1 cellular context compared by ENCODE assay signal in the genomic region with DNA sequence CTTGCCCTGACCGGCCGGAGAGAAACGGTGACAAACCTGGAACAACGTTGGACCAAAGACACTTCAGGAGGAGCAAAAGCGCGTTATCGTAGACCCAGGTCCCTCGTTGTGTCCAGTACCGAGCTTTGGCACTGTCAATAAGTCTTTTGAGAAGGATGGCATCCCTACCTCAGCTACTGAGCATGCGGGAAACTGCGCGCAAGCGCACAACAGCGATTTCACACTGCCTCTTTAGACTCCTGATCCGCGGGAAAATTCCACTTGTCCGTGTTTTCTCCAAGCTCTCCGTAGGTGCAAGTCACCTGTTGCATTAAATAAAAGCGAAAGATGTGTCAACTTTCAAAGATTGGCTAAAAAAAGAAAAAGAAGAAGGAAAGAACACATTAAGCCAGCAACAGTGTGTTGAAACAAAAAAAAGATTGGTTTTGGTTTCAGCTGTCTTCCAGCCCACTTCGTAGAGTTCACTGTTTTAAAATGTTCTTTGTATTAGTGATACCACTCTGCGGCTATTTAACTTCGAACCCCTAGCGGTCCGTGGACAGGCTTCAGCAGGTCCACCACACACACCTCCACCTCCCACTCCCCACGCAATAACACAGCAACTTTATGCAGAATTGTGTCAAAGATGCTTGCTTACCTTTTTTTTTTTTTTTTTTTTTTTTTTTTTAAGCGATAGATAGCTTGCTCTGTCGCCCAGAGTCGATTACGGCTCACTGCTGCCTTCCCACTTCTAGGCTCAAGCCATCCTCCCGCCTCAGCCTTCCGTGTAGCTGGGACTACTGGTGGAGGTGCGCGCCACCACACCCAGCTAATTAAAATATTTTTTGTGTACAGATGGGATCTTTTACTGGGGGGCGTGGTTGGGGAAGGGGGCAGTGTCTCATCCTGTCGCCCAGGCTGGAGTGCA.
TF ChIP-seq lines count a peak whose summit lies in the region.

A gene with protein sequence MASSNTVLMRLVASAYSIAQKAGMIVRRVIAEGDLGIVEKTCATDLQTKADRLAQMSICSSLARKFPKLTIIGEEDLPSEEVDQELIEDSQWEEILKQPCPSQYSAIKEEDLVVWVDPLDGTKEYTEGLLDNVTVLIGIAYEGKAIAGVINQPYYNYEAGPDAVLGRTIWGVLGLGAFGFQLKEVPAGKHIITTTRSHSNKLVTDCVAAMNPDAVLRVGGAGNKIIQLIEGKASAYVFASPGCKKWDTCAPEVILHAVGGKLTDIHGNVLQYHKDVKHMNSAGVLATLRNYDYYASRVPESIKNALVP (minus strand): TSS at position 139 of the 907 bp plus-strand sequence. CDS start 9,942 bp downstream, outside the sequence.

TF ChIP-seq in K562, 482 proteins besides CTCF, POLR2A, EP300 and RAD21 (continued from another document and continues in another):
- TF ChIP-seq, protein P1, sequence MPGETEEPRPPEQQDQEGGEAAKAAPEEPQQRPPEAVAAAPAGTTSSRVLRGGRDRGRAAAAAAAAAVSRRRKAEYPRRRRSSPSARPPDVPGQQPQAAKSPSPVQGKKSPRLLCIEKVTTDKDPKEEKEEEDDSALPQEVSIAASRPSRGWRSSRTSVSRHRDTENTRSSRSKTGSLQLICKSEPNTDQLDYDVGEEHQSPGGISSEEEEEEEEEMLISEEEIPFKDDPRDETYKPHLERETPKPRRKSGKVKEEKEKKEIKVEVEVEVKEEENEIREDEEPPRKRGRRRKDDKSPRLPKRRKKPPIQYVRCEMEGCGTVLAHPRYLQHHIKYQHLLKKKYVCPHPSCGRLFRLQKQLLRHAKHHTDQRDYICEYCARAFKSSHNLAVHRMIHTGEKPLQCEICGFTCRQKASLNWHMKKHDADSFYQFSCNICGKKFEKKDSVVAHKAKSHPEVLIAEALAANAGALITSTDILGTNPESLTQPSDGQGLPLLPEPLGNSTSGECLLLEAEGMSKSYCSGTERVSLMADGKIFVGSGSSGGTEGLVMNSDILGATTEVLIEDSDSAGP (CRISPR knock-in tag; IDR thresholded peaks at IDR 0.05) = 0 out of 2 replicates have a peak, but pooled peaks have one; percentile 47
- TF ChIP-seq ZFX (CRISPR knock-in tag; IDR thresholded peaks at IDR 0.05) = 0 out of 2 replicates have a peak, but pooled peaks have one; percentile 30
- no peak; the same call in 1 of the 2 replicates for TF ChIP-seq NBN (IDR thresholded peaks at IDR 0.05; ENCODE audit: low read depth)
- TF ChIP-seq ZNF318 (IDR thresholded peaks at IDR 0.05; ENCODE audit: borderline replicate concordance in 1 of 2, low read depth in 1 of 2) = no peak; a peak in 1 of 4 replicates
- TF ChIP-seq JUND (IDR thresholded peaks at IDR 0.05; ENCODE audit: borderline replicate concordance, low read depth, low read length) = peak; percentile 65; the same call in 1 of the 2 replicates
- TF ChIP-seq JUND (tag; IDR thresholded peaks at IDR 0.05; ENCODE audit: borderline replicate concordance, low read depth, low read length) = 0 out of 3 replicates have a peak, but pooled peaks have one; percentile 11
- TF ChIP-seq, protein P2, sequence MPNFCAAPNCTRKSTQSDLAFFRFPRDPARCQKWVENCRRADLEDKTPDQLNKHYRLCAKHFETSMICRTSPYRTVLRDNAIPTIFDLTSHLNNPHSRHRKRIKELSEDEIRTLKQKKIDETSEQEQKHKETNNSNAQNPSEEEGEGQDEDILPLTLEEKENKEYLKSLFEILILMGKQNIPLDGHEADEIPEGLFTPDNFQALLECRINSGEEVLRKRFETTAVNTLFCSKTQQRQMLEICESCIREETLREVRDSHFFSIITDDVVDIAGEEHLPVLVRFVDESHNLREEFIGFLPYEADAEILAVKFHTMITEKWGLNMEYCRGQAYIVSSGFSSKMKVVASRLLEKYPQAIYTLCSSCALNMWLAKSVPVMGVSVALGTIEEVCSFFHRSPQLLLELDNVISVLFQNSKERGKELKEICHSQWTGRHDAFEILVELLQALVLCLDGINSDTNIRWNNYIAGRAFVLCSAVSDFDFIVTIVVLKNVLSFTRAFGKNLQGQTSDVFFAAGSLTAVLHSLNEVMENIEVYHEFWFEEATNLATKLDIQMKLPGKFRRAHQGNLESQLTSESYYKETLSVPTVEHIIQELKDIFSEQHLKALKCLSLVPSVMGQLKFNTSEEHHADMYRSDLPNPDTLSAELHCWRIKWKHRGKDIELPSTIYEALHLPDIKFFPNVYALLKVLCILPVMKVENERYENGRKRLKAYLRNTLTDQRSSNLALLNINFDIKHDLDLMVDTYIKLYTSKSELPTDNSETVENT (CRISPR knock-in tag; IDR thresholded peaks at IDR 0.05) = no peak
- TF ChIP-seq NCOA2 (IDR thresholded peaks at IDR 0.05; ENCODE audit: partially characterized antibody in 2 of 2) = no peak
- no peak for TF ChIP-seq ZNF174 (CRISPR knock-in tag; IDR thresholded peaks at IDR 0.05)
- peak; percentile 5 for TF ChIP-seq U2AF1 (optimal IDR thresholded peaks at IDR 0.05; ENCODE audit: low read depth, low read length)
- TF ChIP-seq, protein P3, sequence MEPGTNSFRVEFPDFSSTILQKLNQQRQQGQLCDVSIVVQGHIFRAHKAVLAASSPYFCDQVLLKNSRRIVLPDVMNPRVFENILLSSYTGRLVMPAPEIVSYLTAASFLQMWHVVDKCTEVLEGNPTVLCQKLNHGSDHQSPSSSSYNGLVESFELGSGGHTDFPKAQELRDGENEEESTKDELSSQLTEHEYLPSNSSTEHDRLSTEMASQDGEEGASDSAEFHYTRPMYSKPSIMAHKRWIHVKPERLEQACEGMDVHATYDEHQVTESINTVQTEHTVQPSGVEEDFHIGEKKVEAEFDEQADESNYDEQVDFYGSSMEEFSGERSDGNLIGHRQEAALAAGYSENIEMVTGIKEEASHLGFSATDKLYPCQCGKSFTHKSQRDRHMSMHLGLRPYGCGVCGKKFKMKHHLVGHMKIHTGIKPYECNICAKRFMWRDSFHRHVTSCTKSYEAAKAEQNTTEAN (CRISPR knock-in tag; IDR thresholded peaks at IDR 0.05) = no peak
- peak; percentile 71 for TF ChIP-seq RB1 (IDR thresholded peaks at IDR 0.05; ENCODE audit: low read depth)
- TF ChIP-seq NCOA6 (IDR thresholded peaks at IDR 0.05) = no peak
- TF ChIP-seq ZNF830 (CRISPR knock-in tag; IDR thresholded peaks at IDR 0.05) = no peak
- peak; percentile 25; the same call in 1 of the 2 replicates for TF ChIP-seq LEF1 (IDR thresholded peaks at IDR 0.05)
- peak; percentile 56; the same call in 1 of the 2 replicates for TF ChIP-seq MTA1 (IDR thresholded peaks at IDR 0.05; ENCODE audit: borderline replicate concordance)
- TF ChIP-seq, protein P4, sequence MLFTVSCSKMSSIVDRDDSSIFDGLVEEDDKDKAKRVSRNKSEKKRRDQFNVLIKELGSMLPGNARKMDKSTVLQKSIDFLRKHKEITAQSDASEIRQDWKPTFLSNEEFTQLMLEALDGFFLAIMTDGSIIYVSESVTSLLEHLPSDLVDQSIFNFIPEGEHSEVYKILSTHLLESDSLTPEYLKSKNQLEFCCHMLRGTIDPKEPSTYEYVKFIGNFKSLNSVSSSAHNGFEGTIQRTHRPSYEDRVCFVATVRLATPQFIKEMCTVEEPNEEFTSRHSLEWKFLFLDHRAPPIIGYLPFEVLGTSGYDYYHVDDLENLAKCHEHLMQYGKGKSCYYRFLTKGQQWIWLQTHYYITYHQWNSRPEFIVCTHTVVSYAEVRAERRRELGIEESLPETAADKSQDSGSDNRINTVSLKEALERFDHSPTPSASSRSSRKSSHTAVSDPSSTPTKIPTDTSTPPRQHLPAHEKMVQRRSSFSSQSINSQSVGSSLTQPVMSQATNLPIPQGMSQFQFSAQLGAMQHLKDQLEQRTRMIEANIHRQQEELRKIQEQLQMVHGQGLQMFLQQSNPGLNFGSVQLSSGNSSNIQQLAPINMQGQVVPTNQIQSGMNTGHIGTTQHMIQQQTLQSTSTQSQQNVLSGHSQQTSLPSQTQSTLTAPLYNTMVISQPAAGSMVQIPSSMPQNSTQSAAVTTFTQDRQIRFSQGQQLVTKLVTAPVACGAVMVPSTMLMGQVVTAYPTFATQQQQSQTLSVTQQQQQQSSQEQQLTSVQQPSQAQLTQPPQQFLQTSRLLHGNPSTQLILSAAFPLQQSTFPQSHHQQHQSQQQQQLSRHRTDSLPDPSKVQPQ (CRISPR knock-in tag; IDR thresholded peaks at IDR 0.05; ENCODE audit: borderline replicate concordance) = no peak
- TF ChIP-seq, protein P5, sequence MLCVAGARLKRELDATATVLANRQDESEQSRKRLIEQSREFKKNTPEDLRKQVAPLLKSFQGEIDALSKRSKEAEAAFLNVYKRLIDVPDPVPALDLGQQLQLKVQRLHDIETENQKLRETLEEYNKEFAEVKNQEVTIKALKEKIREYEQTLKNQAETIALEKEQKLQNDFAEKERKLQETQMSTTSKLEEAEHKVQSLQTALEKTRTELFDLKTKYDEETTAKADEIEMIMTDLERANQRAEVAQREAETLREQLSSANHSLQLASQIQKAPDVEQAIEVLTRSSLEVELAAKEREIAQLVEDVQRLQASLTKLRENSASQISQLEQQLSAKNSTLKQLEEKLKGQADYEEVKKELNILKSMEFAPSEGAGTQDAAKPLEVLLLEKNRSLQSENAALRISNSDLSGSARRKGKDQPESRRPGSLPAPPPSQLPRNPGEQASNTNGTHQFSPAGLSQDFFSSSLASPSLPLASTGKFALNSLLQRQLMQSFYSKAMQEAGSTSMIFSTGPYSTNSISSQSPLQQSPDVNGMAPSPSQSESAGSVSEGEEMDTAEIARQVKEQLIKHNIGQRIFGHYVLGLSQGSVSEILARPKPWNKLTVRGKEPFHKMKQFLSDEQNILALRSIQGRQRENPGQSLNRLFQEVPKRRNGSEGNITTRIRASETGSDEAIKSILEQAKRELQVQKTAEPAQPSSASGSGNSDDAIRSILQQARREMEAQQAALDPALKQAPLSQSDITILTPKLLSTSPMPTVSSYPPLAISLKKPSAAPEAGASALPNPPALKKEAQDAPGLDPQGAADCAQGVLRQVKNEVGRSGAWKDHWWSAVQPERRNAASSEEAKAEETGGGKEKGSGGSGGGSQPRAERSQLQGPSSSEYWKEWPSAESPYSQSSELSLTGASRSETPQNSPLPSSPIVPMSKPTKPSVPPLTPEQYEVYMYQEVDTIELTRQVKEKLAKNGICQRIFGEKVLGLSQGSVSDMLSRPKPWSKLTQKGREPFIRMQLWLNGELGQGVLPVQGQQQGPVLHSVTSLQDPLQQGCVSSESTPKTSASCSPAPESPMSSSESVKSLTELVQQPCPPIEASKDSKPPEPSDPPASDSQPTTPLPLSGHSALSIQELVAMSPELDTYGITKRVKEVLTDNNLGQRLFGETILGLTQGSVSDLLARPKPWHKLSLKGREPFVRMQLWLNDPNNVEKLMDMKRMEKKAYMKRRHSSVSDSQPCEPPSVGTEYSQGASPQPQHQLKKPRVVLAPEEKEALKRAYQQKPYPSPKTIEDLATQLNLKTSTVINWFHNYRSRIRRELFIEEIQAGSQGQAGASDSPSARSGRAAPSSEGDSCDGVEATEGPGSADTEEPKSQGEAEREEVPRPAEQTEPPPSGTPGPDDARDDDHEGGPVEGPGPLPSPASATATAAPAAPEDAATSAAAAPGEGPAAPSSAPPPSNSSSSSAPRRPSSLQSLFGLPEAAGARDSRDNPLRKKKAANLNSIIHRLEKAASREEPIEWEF (CRISPR knock-in tag; IDR thresholded peaks at IDR 0.05) = no peak
- 0 out of 4 replicates have a peak, but pooled peaks of 1 of the 2 experiments have one; percentile 57 for TF ChIP-seq MCM7 (IDR thresholded peaks at IDR 0.05)
- no peak for TF ChIP-seq ZNF583 (CRISPR knock-in tag; IDR thresholded peaks at IDR 0.05)
- TF ChIP-seq GATA2 (CRISPR knock-in tag; IDR thresholded peaks at IDR 0.05) = no peak
- no peak for TF ChIP-seq KLF10 (CRISPR knock-in tag; IDR thresholded peaks at IDR 0.05)
- TF ChIP-seq PREB (CRISPR knock-in tag; IDR thresholded peaks at IDR 0.05) = no peak
